In the genomic region with DNA sequence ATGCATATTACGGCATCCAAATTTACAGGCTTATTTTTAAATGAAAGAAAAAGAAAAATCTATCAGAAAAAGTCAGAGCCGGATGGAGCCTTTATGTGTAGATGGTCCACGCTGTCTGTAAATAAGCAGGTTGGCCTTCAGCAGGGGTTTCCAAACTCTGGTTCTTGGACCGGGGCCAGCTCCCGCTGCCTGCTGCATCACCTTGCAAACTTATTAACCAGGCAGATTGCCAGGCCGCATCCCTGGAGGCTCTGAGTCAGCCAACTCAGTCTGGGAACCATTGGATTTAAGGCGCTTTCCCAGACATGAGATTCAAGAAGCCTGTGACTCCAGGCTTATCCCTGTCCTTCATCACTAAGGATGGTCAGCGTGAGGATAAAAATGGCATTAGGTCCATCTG, we compare ENCODE assay signal across 1 cellular context.
TF ChIP-seq lines count a peak whose summit lies in the region.

No MANE protein-coding gene starts in this region.

TF ChIP-seq in HCT116, 20 proteins besides CTCF, POLR2A, EP300 and RAD21 (continued from another document):
- TF ChIP-seq, protein P1, sequence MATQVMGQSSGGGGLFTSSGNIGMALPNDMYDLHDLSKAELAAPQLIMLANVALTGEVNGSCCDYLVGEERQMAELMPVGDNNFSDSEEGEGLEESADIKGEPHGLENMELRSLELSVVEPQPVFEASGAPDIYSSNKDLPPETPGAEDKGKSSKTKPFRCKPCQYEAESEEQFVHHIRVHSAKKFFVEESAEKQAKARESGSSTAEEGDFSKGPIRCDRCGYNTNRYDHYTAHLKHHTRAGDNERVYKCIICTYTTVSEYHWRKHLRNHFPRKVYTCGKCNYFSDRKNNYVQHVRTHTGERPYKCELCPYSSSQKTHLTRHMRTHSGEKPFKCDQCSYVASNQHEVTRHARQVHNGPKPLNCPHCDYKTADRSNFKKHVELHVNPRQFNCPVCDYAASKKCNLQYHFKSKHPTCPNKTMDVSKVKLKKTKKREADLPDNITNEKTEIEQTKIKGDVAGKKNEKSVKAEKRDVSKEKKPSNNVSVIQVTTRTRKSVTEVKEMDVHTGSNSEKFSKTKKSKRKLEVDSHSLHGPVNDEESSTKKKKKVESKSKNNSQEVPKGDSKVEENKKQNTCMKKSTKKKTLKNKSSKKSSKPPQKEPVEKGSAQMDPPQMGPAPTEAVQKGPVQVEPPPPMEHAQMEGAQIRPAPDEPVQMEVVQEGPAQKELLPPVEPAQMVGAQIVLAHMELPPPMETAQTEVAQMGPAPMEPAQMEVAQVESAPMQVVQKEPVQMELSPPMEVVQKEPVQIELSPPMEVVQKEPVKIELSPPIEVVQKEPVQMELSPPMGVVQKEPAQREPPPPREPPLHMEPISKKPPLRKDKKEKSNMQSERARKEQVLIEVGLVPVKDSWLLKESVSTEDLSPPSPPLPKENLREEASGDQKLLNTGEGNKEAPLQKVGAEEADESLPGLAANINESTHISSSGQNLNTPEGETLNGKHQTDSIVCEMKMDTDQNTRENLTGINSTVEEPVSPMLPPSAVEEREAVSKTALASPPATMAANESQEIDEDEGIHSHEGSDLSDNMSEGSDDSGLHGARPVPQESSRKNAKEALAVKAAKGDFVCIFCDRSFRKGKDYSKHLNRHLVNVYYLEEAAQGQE (IDR thresholded peaks at IDR 0.05; ENCODE audit: low read depth) = no peak
- TF ChIP-seq SIN3A (IDR thresholded peaks at IDR 0.05; ENCODE audit: low read depth) (no peak), EZH2 (IDR thresholded peaks at IDR 0.05) (no peak)
- TF ChIP-seq, protein P2, sequence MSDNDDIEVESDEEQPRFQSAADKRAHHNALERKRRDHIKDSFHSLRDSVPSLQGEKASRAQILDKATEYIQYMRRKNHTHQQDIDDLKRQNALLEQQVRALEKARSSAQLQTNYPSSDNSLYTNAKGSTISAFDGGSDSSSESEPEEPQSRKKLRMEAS (IDR thresholded peaks at IDR 0.05) = no peak; the same call in 1 of the 2 replicates
TF ChIP-seq in HCT116: peak in this region for 10.
